Comparison of ENCODE assay signal across 18 cellular contexts in the genomic region with DNA sequence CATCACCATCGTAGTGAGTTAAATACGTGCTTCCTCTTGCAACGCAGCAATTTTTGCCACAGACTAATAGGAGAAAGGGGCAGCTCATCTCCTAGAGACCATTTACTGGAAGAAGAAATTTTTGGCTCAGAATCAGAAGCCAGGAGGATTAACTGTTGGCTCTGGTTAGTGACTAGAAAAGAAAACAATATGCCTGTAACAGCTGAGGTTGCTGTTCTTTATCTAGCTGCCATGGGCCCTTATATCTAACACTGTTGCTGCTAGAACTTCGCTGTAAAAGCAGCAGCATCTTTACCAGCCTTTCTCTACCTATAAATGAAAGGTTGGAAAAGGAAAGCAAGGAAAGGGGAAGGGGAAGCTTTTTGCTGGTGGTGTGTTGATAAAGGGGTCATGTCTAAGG.
DNase-seq lines count a peak whose midpoint lies in the region; ATAC-seq and TF ChIP-seq lines count a peak whose summit lies in the region.
"Had no signal": no experiment of that assay in that cellular context is flagged by ENCODE, and none has a peak within 500 bp of the region (broad histone marks: within the 10 kb centered on the region; RNA-seq: fewer than 3 reads in every experiment).

No MANE protein-coding gene starts in this region.

- no peak for TF ChIP-seq RAD21 in SK-N-SH (IDR thresholded peaks at IDR 0.05; ENCODE audit: low read length)

- H3K27ac Mint-ChIP-seq in activated T-cell treated with anti-CD3 and anti-CD28 coated beads, Interleukin-2, amount 50 U/mL, for 24 hours: no peak overlapping the region
- H3K27ac Mint-ChIP-seq: activated CD8-positive, alpha-beta memory T cell treated with anti-CD3 and anti-CD28 coated beads, Interleukin-2, amount 10 ng/mL, durations not matched to agents 7 days and 5 days; activated naive CD4-positive, alpha-beta T cell treated with anti-CD3 and anti-CD28 coated beads, Interleukin-2, amount 50 U/mL, for 24 hours; natural killer cell treated with Interleukin-12 subunit alpha and Interleukin-12 subunit beta and Interleukin-15 and Interleukin-18, amount 100 ng/mL, for 72 hours had no signal

- 42% methylated on average over 4 of the region's 4 CpGs for whole genome bisulfite sequencing in SK-N-SH (ENCODE audit: low lambda C conversion rate)

- TF ChIP-seq EP300 in SK-N-SH (IDR thresholded peaks at IDR 0.05; ENCODE audit: borderline replicate concordance in 1 of 2, low read depth in 1 of 2, low read length in 1 of 2): no peak

- H3K4me3 ChIP-seq in SK-N-SH (ENCODE audit: low read depth in 2 of 2, low read length in 1 of 2) (no peak overlapping the region), fibroblast of the aortic adventitia (ENCODE audit: low read depth, low read length) (no peak overlapping the region), skeletal muscle cell (ENCODE audit: low read depth, low read length) (no peak overlapping the region)
- H3K4me3 ChIP-seq: colonic mucosa, gastrocnemius medialis, upper lobe of right lung had no signal

- H3K36me3 ChIP-seq in SK-N-SH (replicated peaks in 1 of 2; ENCODE audit: control insufficient read depth in 1 of 2, insufficient read depth in 2 of 2, low read length in 1 of 2): peaks cover 11 to 18% of the 10 kb centered on the region in 2 experiments

- CTCF ChIA-PET in SK-N-SH (lab: Yijun Ruan, JAX): interaction anchor here (0.9 to 1.1 kb wide), 2 partner anchors 9 to 169 kb away, joined by 3 read pairs; no protein-coding TSS in a partner anchor

- no peaks in the 10 kb centered on the region for H3K9me3 Mint-ChIP-seq in activated T-cell treated with anti-CD3 and anti-CD28 coated beads, Interleukin-2, amount 50 U/mL, for 24 hours
- H3K9me3 Mint-ChIP-seq: activated naive CD4-positive, alpha-beta T cell treated with anti-CD3 and anti-CD28 coated beads, Interleukin-2, amount 50 U/mL, for 24 hours; natural killer cell treated with Interleukin-12 subunit alpha and Interleukin-12 subunit beta and Interleukin-15 and Interleukin-18, amount 100 ng/mL, for 72 hours had no signal

- TF ChIP-seq CTCF in SK-N-SH (IDR thresholded peaks at IDR 0.05) (no peak), fibroblast of the aortic adventitia (IDR thresholded peaks at IDR 0.05; ENCODE audit: insufficient read depth, low read length) (no peak)

- H3K4me1 Mint-ChIP-seq in activated T-cell treated with anti-CD3 and anti-CD28 coated beads, Interleukin-2, amount 50 U/mL, for 24 hours (ENCODE audit: low read depth): no peaks in the 10 kb centered on the region
- H3K4me1 Mint-ChIP-seq: activated CD8-positive, alpha-beta memory T cell treated with anti-CD3 and anti-CD28 coated beads, Interleukin-2, amount 10 ng/mL, durations not matched to agents 7 days and 5 days; activated naive CD4-positive, alpha-beta T cell treated with anti-CD3 and anti-CD28 coated beads, Interleukin-2, amount 50 U/mL, for 24 hours; CD8-positive, alpha-beta memory T cell had no signal

- H3F3A ChIP-seq in SK-N-SH (replicated peaks; ENCODE audit: insufficient read depth): no peaks in the 10 kb centered on the region

- H3K27me3 ChIP-seq in SK-N-SH (ENCODE audit: insufficient read depth): no peaks in the 10 kb centered on the region
- H3K27me3 ChIP-seq: colonic mucosa, gastrocnemius medialis, upper lobe of right lung had no signal

- peak overlapping the region; percentile 71 for H2AFZ ChIP-seq in SK-N-SH (ENCODE audit: low read depth)

- H3K27me3 Mint-ChIP-seq in activated T-cell treated with anti-CD3 and anti-CD28 coated beads, Interleukin-2, amount 50 U/mL, for 24 hours: no peaks in the 10 kb centered on the region
- H3K27me3 Mint-ChIP-seq: activated CD8-positive, alpha-beta memory T cell treated with anti-CD3 and anti-CD28 coated beads, Interleukin-2, amount 10 ng/mL, durations not matched to agents 7 days and 5 days; activated naive CD4-positive, alpha-beta T cell treated with anti-CD3 and anti-CD28 coated beads, Interleukin-2, amount 50 U/mL, for 24 hours; CD8-positive, alpha-beta memory T cell; natural killer cell treated with Interleukin-12 subunit alpha and Interleukin-12 subunit beta and Interleukin-15 and Interleukin-18, amount 100 ng/mL, for 72 hours had no signal

- DNase-seq in NCI-H345 (lab: John Stamatoyannopoulos, UW) (peak; percentile 53), NCI-H345 treated with DMSO at 0.1 percent for 48 hours (lab: John Stamatoyannopoulos, UW; ENCODE audit: unreplicated experiment) (no peak), SK-N-SH (peak; percentile 18), fibroblast of the aortic adventitia (ENCODE audit: low read depth) (peak; percentile 48), skeletal muscle cell (ENCODE audit: low read depth) (peak; percentile 43), iPS-NIHi11 (ENCODE audit: low spot score) (no peak)
- no peak for DNase-seq in activated T-cell treated with anti-CD3 and anti-CD28 coated beads, Interleukin-2, amount 50 U/mL, for 24 hours
- DNase-seq: activated CD8-positive, alpha-beta memory T cell treated with anti-CD3 and anti-CD28 coated beads, Interleukin-2, amount 10 ng/mL, durations not matched to agents 7 days and 5 days; CD8-positive, alpha-beta memory T cell; colonic mucosa; gastrocnemius medialis; NCI-H2227 treated with DMSO at 0.1 percent for 48 hours; upper lobe of right lung had no signal

- peak overlapping the region; percentile 40 for H3K4me2 ChIP-seq in SK-N-SH
- H3K4me2 ChIP-seq: KMS-11 had no signal

- ATAC-seq in GM21447 (IDR thresholded peaks at IDR 0.05; ENCODE audit: unreplicated experiment): no peak
- ATAC-seq: activated CD8-positive, alpha-beta memory T cell treated with anti-CD3 and anti-CD28 coated beads, Interleukin-2, amount 10 ng/mL, durations not matched to agents 7 days and 5 days; gastrocnemius medialis; natural killer cell treated with Interleukin-12 subunit alpha and Interleukin-12 subunit beta and Interleukin-15 and Interleukin-18, amount 100 ng/mL, for 72 hours; upper lobe of right lung had no signal

- no peak overlapping the region for H3K4me3 Mint-ChIP-seq in activated T-cell treated with anti-CD3 and anti-CD28 coated beads, Interleukin-2, amount 50 U/mL, for 24 hours
- H3K4me3 Mint-ChIP-seq: activated CD8-positive, alpha-beta memory T cell treated with anti-CD3 and anti-CD28 coated beads, Interleukin-2, amount 10 ng/mL, durations not matched to agents 7 days and 5 days; activated naive CD4-positive, alpha-beta T cell treated with anti-CD3 and anti-CD28 coated beads, Interleukin-2, amount 50 U/mL, for 24 hours; CD8-positive, alpha-beta memory T cell; natural killer cell treated with Interleukin-12 subunit alpha and Interleukin-12 subunit beta and Interleukin-15 and Interleukin-18, amount 100 ng/mL, for 72 hours had no signal

- POLR2A ChIA-PET in SK-N-SH (lab: Yijun Ruan, JAX): interaction anchor here (0.7 kb wide), 1 partner anchor 280 kb away, joined by 3 read pairs; no protein-coding TSS in a partner anchor

- H3K36me3 Mint-ChIP-seq in activated T-cell treated with anti-CD3 and anti-CD28 coated beads, Interleukin-2, amount 50 U/mL, for 24 hours (ENCODE audit: low read depth): peaks cover 41% of the 10 kb centered on the region

- no peaks in the 10 kb centered on the region for H3K9me2 ChIP-seq in SK-N-SH

- no peaks in the 10 kb centered on the region for H3K9me3 ChIP-seq in SK-N-SH
- H3K9me3 ChIP-seq: colonic mucosa, gastrocnemius medialis, upper lobe of right lung had no signal

- peak overlapping the region; percentile 25 to 79; a peak in 3 of 4 replicates for H3K27ac ChIP-seq in SK-N-SH (ENCODE audit: low read depth in 2 of 2, low read length in 1 of 2)
- H3K27ac ChIP-seq: 22Rv1, colonic mucosa, gastrocnemius medialis, KMS-11, upper lobe of right lung had no signal

- no peak overlapping the region for H3K9ac ChIP-seq in SK-N-SH
- H3K9ac ChIP-seq: KMS-11 had no signal

- H3K79me2 ChIP-seq in SK-N-SH (ENCODE audit: insufficient read depth): no peaks in the 10 kb centered on the region; the same call in 1 of the 2 replicates

- H3K4me1 ChIP-seq in SK-N-SH (ENCODE audit: control insufficient read depth in 1 of 2, insufficient read depth in 2 of 2, low read depth in 1 of 2, low read length in 1 of 2): peaks cover 5 to 13% of the 10 kb centered on the region in 2 experiments; a peak in 3 of 4 replicates
- H3K4me1 ChIP-seq: colonic mucosa, upper lobe of right lung had no signal

- H4K20me1 ChIP-seq in SK-N-SH (ENCODE audit: insufficient read depth): no peaks in the 10 kb centered on the region

TF ChIP-seq in SK-N-SH, 30 proteins besides CTCF, POLR2A, EP300 and RAD21:
- no peak for TF ChIP-seq SMC3 (IDR thresholded peaks at IDR 0.05; ENCODE audit: low read depth, low read length)
- TF ChIP-seq CHD2 (IDR thresholded peaks at IDR 0.05; ENCODE audit: low read length, partially characterized antibody): no peak
- TF ChIP-seq GATA2 (CRISPR knock-in tag; IDR thresholded peaks at IDR 0.05): no peak
- peak; percentile 55 for TF ChIP-seq TCF12 (IDR thresholded peaks at IDR 0.05)
- TF ChIP-seq NFIC (IDR thresholded peaks at IDR 0.05; ENCODE audit: borderline replicate concordance): peak; percentile 57
- TF ChIP-seq, protein P1, sequence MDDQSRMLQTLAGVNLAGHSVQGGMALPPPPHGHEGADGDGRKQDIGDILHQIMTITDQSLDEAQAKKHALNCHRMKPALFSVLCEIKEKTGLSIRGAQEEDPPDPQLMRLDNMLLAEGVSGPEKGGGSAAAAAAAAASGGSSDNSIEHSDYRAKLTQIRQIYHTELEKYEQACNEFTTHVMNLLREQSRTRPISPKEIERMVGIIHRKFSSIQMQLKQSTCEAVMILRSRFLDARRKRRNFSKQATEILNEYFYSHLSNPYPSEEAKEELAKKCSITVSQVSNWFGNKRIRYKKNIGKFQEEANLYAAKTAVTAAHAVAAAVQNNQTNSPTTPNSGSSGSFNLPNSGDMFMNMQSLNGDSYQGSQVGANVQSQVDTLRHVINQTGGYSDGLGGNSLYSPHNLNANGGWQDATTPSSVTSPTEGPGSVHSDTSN (IDR thresholded peaks at IDR 0.05): peak; percentile 30; the same call in 1 of the 2 replicates

Comparison
In these comparisons a context has a peak if more than half of its experiments do, and no peak if none do; other contexts are left out.
1. DNase-seq: peak in NCI-H345 (single experiment), SK-N-SH (single experiment), fibroblast of the aortic adventitia (single experiment) and skeletal muscle cell (single experiment); none in NCI-H345 treated with DMSO at 0.1 percent for 48 hours (single experiment), activated T-cell treated with anti-CD3 and anti-CD28 coated beads, Interleukin-2, amount 50 U/mL, for 24 hours (single experiment) and iPS-NIHi11 (single experiment).